In the genomic region with DNA sequence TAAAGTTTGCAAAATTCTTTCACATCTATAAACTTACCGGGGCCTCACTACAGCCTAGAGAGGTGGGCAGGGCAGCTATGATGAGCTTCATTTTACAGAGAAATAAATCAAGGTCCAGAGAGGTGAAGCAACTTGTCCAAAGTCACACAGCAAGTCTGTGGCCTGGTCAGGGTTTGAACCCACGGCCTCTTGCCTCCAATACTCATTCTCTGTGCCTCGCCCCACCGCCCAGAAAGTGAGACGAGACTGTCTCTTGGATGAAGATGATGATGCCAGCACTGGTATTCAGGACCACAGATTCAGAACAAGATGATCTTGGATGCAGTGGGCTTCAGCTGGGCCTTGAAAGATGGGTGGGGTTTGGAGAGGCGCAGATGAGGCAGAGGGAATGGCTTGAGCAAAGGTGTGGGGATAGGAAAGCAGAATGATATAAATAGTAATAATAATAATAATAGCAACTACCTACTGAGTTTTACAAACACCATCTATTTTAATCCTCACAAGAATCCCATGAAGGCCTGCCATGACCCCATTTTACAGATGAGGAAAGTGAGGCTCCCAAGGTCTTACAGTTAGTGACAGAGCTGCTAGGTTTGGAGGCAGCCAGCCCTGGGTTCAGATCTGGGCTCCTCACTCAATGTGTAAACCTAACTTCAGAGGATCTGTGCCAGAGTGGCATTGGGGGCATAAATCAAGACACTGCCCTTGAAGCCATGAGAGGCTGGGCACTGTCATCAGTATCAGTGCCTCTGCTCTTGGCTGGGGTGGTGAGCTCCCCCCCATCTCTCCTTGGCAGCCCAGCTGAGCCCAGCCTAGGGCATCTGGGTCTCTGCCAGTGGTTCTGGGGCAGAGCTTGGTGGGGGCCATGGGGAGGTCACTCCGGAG, we compare ENCODE assay signal across 21 cellular contexts.
DNase-seq lines count a peak whose midpoint lies in the region; ATAC-seq, FAIRE-seq and TF ChIP-seq lines count a peak whose summit lies in the region.
"Had no signal": no experiment of that assay in that cellular context is flagged by ENCODE, and none has a peak within 500 bp of the region (broad histone marks: within the 10 kb centered on the region; RNA-seq: fewer than 3 reads in every experiment).

No MANE protein-coding gene starts in this region.

- no peak overlapping the region for H3K4me2 ChIP-seq in HepG2 (ENCODE audit: low read depth, low read length)
- H3K4me2 ChIP-seq: KMS-11 had no signal

- H3K27ac ChIP-seq in heart right ventricle (no peak overlapping the region), HepG2 (ENCODE audit: extremely low read length, insufficient read depth, low read length) (no peak overlapping the region), gastrocnemius medialis (peak overlapping the region; percentile 38 to 66 (median 59)), gastroesophageal sphincter (no peak overlapping the region)
- H3K27ac ChIP-seq: KMS-11 had no signal

- in situ Hi-C loops in HepG2 (cut with HindIII; ENCODE audit: extremely low pct_ligation_motif_present, low pct_unique_long_range_greater_than_20kb) (no loop called here), gastrocnemius medialis (cut with MboI; ENCODE audit: low sequenced_read_pairs in 4 of 4) (no loop called here)

- ATAC-seq in heart right ventricle (peak in 5 of 8 donors; percentile 7 to 37 (median 14)), left ventricle myocardium superior (no peak), HepG2 (no peak), gastrocnemius medialis (no peak), gastroesophageal sphincter (no peak), HG02970 (IDR thresholded peaks at IDR 0.05; ENCODE audit: low FRiP score, unreplicated experiment) (no peak)
- ATAC-seq: SK-N-SH treated with all-trans-retinoic acid at 6 μM for 48 hours had no signal

- peaks cover 10% of the 10 kb centered on the region for H3K4me1 Mint-ChIP-seq in CD14-positive monocyte
- H3K4me1 Mint-ChIP-seq: CD4-positive, CD25-positive, alpha-beta regulatory T cell had no signal

- no peak overlapping the region for H3K4me3 Mint-ChIP-seq in CD14-positive monocyte
- H3K4me3 Mint-ChIP-seq: CD4-positive, CD25-positive, alpha-beta regulatory T cell had no signal

- peaks cover 0 to 2% of the 10 kb centered on the region in 2 donors for H3K36me3 Mint-ChIP-seq in CD14-positive monocyte
- H3K36me3 Mint-ChIP-seq: CD4-positive, CD25-positive, alpha-beta regulatory T cell had no signal

- WGBS in heart right ventricle, 2 donors = 84 to 86% methylated on average over 7 of the region's 7 CpGs
- WGBS in HepG2 (ENCODE audit: low lambda C conversion rate) = 72% methylated on average over 6 of the region's 7 CpGs
- WGBS in gastroesophageal sphincter (ENCODE audit: low coverage in 1 of 2), 2 donors = 78 to 100% methylated on average over 2 to 3 of the region's 7 CpGs

- TF ChIP-seq EP300 in HepG2 (IDR thresholded peaks at IDR 0.05; ENCODE audit: low read depth in 2 of 2, low read length in 2 of 2) (no peak), HepG2 (CRISPR knock-in tag; IDR thresholded peaks at IDR 0.05; ENCODE audit: borderline replicate concordance) (no peak), gastroesophageal sphincter (IDR thresholded peaks at IDR 0.05) (no peak)

- H3K4me3 ChIP-seq in heart right ventricle (no peak overlapping the region), HepG2 (replicated peaks in 1 of 3; ENCODE audit: insufficient read depth in 1 of 3, low read depth in 2 of 3, low read length in 3 of 3) (no peak overlapping the region), gastrocnemius medialis (no peak overlapping the region), gastroesophageal sphincter (no peak overlapping the region)

- DNase-seq in heart right ventricle (no peak), left ventricle myocardium superior (no peak), HepG2 (ENCODE audit: low spot score) (no peak), gastrocnemius medialis (no peak), CD14-positive monocyte (ENCODE audit: low spot score) (no peak)
- DNase-seq: 8988T; ACHN; BE2C; CD4-positive, CD25-positive, alpha-beta regulatory T cell; H7; IMR-90; NCI-H1048; NCI-H1694 treated with DMSO at 0.1 percent for 48 hours; NCI-H2081; NCI-H2227 treated with DMSO at 0.1 percent for 48 hours; NCI-H510A had no signal

- no peak overlapping the region for H3K27ac Mint-ChIP-seq in CD14-positive monocyte

- intact Hi-C loops in heart right ventricle (cut with DNase I) = loop anchor here in 1 of 10 donors (10.0 kb wide), 1 partner anchor 139 kb away; no protein-coding TSS in a partner anchor
- intact Hi-C loops in left ventricle myocardium superior (cut with micrococcal nuclease) = no loop called here
- intact Hi-C loops in HepG2 (cut with micrococcal nuclease; ENCODE audit: unreplicated experiment) = no loop called here
- intact Hi-C loops in gastrocnemius medialis (cut with DNase I; ENCODE audit: low total_unique reads) = no loop called here
- intact Hi-C loops in CD14-positive monocyte (cut with micrococcal nuclease) = no loop called here

- BruUV-seq in HepG2 (replicated peaks; lab: Mats Ljungman, UMichigan) = no TSS peak

- POLR2A ChIA-PET in HepG2 (lab: Yijun Ruan, JAX) = no interaction called here

- H2AFZ ChIP-seq in HepG2 (ENCODE audit: low read length) = no peak overlapping the region

- TF ChIP-seq CTCF in heart right ventricle (IDR thresholded peaks at IDR 0.05) = no peak
- no peak for TF ChIP-seq CTCF in HepG2 (CRISPR knock-in tag; IDR thresholded peaks at IDR 0.05)
- TF ChIP-seq CTCF in gastrocnemius medialis (IDR thresholded peaks at IDR 0.05 in 4 of 5, conservative IDR thresholded peaks at IDR 0.05 in 1 of 5) = no peak
- no peak for TF ChIP-seq CTCF in gastroesophageal sphincter (IDR thresholded peaks at IDR 0.05)
- no peak for TF ChIP-seq CTCF in CD14-positive monocyte (IDR thresholded peaks at IDR 0.05)

- no peak overlapping the region for H3K9ac ChIP-seq in HepG2 (ENCODE audit: insufficient read depth, low read depth, low read length)
- H3K9ac ChIP-seq: KMS-11 had no signal

- TF ChIP-seq POLR2A in HepG2 (IDR thresholded peaks at IDR 0.05; ENCODE audit: insufficient read depth in 1 of 2, low read depth in 2 of 2, low read length in 2 of 2) (no peak), gastrocnemius medialis (IDR thresholded peaks at IDR 0.05) (no peak), gastroesophageal sphincter (IDR thresholded peaks at IDR 0.05) (no peak)

- no peak for FAIRE-seq in HepG2 (lab: Jason Lieb, UNC)
- FAIRE-seq: D721Med had no signal

- H3K4me1 ChIP-seq in heart right ventricle (no peaks in the 10 kb centered on the region), HepG2 (ENCODE audit: insufficient read depth, low read length) (peaks cover 8% of the 10 kb centered on the region; the same call in 1 of the 2 replicates), gastrocnemius medialis (peaks cover 24 to 34% of the 10 kb centered on the region in 2 donors), gastroesophageal sphincter (no peaks in the 10 kb centered on the region)
- H3K4me1 ChIP-seq: BE2C had no signal

- H3K9me3 Mint-ChIP-seq in CD14-positive monocyte = peaks cover 6 to 15% (median 13%) of the 10 kb centered on the region in 7 donors

- H4K20me1 ChIP-seq in HepG2 (ENCODE audit: insufficient read depth, low read length) = no peaks in the 10 kb centered on the region

- peaks cover 0 to 6% (median 0%) of the 10 kb centered on the region in 11 donors for H3K9me3 ChIP-seq in heart right ventricle
- no peaks in the 10 kb centered on the region for H3K9me3 ChIP-seq in HepG2 (ENCODE audit: low read length)
- no peaks in the 10 kb centered on the region for H3K9me3 ChIP-seq in gastrocnemius medialis
- H3K9me3 ChIP-seq in gastroesophageal sphincter = no peaks in the 10 kb centered on the region
- H3K9me3 ChIP-seq: BE2C had no signal

- H3K36me3 ChIP-seq in heart right ventricle (no peaks in the 10 kb centered on the region), HepG2 (replicated peaks in 1 of 2; ENCODE audit: control insufficient read depth in 1 of 2, insufficient read depth in 2 of 2, low read length in 2 of 2) (no peaks in the 10 kb centered on the region), gastrocnemius medialis (no peaks in the 10 kb centered on the region), gastroesophageal sphincter (no peaks in the 10 kb centered on the region)
- H3K36me3 ChIP-seq: BE2C had no signal

- no peak for TF ChIP-seq RAD21 in HepG2 (CRISPR knock-in tag; IDR thresholded peaks at IDR 0.05)

- peaks cover 0 to 10% (median 6%) of the 10 kb centered on the region in 3 donors for H3K27me3 Mint-ChIP-seq in CD14-positive monocyte (ENCODE audit: low read depth in 3 of 3)

- no peaks in the 10 kb centered on the region for H3K79me2 ChIP-seq in HepG2 (ENCODE audit: insufficient read depth, low read length)

- H3K27me3 ChIP-seq in heart right ventricle (peaks cover 0 to 13% (median 6%) of the 10 kb centered on the region in 7 donors), HepG2 (ENCODE audit: control insufficient read depth in 1 of 2, insufficient read depth in 2 of 2, low read length in 2 of 2) (peaks cover 8 to 42% of the 10 kb centered on the region in 2 experiments; a peak in 3 of 5 replicates), gastrocnemius medialis (no peaks in the 10 kb centered on the region), gastroesophageal sphincter (peaks cover 11% of the 10 kb centered on the region)
- H3K27me3 ChIP-seq: BE2C had no signal

- CTCF ChIA-PET in HepG2 (lab: Yijun Ruan, JAX; ENCODE audit: low intra/inter-chr PET ratio, low total read pairs) = no interaction called here

TF ChIP-seq in HepG2, 621 proteins besides CTCF, POLR2A, EP300 and RAD21 (continues in another document):
- peak; percentile 80 for TF ChIP-seq ZNF768 (CRISPR knock-in tag; IDR thresholded peaks at IDR 0.05)

Comparison
In these comparisons a context has a peak if more than half of its experiments do, and no peak if none do; other contexts are left out.
1. ATAC-seq: peak in heart right ventricle (5 of 8); none in left ventricle myocardium superior (single experiment), HepG2 (single experiment), gastrocnemius medialis (0 of 2), gastroesophageal sphincter (single experiment) and HG02970 (single experiment).
2. H3K27ac ChIP-seq: peak in gastrocnemius medialis (4 of 4); none in heart right ventricle (0 of 10), HepG2 (single experiment) and gastroesophageal sphincter (0 of 4).